In the genomic region with DNA sequence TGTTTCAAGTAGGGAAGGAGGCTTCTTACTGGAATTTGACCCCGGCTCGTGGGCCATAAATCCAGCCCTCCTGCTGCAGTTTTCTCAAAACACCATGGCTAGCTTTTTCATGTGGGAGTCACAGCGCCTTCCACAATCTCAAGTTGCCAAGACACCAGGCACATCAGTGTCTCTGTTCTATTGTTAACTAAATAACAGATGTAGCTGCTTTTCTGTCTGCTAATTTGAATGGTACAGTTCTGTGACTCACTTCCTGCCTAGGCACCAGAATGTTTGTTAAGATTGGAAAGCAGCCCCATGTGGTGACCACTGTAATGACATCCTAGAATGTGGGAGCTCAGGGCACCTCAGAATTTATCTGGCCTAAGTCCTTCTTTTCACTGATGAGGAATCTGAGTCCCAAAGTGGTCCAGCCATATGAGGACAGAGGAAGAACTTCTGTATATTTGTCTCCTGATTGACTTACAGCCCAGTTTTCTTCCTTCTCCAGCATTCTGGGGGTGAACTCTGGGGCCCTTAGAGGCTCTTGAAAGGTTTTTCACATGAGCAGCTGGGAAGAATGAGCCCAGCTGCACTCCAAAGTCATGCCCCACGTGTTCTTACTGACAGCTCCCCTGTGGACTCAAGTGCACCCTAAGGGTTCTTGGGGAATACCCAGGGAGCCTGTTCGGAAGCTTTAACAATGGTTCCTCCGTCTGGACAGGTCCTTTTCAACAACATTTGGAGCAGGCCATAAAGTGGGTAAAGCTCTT, we compare ENCODE assay signal across 8 cellular contexts. TPM values are rescaled to one million over a fixed set of nuclear protein-coding genes. Genes with fewer than 3 reads are reported as not detected.
DNase-seq lines count a peak whose midpoint lies in the region; ATAC-seq and TF ChIP-seq lines count a peak whose summit lies in the region.

No MANE protein-coding gene starts in this region.

- TF ChIP-seq POLR2A in tibial nerve (IDR thresholded peaks at IDR 0.05) = no peak

- ATAC-seq in HG02571 (IDR thresholded peaks at IDR 0.05; ENCODE audit: unreplicated experiment) = peak; percentile 79

- H3K36me3 ChIP-seq in iPS-20b (ENCODE audit: insufficient read depth, low read depth, low read length) = peaks cover 100% of the 10 kb centered on the region
- H3K36me3 ChIP-seq in tibial nerve = peaks cover 0 to 42% (median 0%) of the 10 kb centered on the region in 3 donors

- no peaks in the 10 kb centered on the region for H3K27me3 Mint-ChIP-seq in activated naive CD8-positive, alpha-beta T cell

- TF ChIP-seq EP300 in tibial nerve (IDR thresholded peaks at IDR 0.05) = no peak

- H3K27me3 ChIP-seq in iPS-20b (ENCODE audit: insufficient read depth, low read length) (no peaks in the 10 kb centered on the region), tibial nerve (no peaks in the 10 kb centered on the region)

- H3K9me3 Mint-ChIP-seq in activated naive CD8-positive, alpha-beta T cell (ENCODE audit: low read depth) = no peaks in the 10 kb centered on the region

- H3K4me3 Mint-ChIP-seq in activated naive CD8-positive, alpha-beta T cell = no peak overlapping the region

- peak overlapping the region; percentile 45; the same call in 1 of the 2 replicates for H3K9ac ChIP-seq in iPS-20b (ENCODE audit: low read depth, low read length)

- H3K4me1 ChIP-seq in iPS-20b (ENCODE audit: insufficient read depth, low read length) = peaks cover 17% of the 10 kb centered on the region
- peaks cover 0 to 12% (median 2%) of the 10 kb centered on the region in 4 donors for H3K4me1 ChIP-seq in tibial nerve

- H3K9me3 ChIP-seq in iPS-20b (ENCODE audit: insufficient read depth, low read depth, low read length) (no peaks in the 10 kb centered on the region), tibial nerve (no peaks in the 10 kb centered on the region)

- peak; percentile 72 for DNase-seq in activated effector memory CD4-positive, alpha-beta T cell treated with anti-CD3 and anti-CD28 coated beads, Interleukin-2, amount 50 U/mL, for 16 hours
- DNase-seq in activated effector memory CD4-positive, alpha-beta T cell treated with Interleukin-2 at 50 U/mL for 16 hours = no peak
- DNase-seq in NCI-H187 (lab: John Stamatoyannopoulos, UW) (peak; percentile 72 to 85), tibial nerve (ENCODE audit: low spot score in 2 of 2) (no peak)

- TF ChIP-seq CTCF in tibial nerve (IDR thresholded peaks at IDR 0.05) = no peak

- peak overlapping the region; percentile 72 for H3K27ac ChIP-seq in iPS-20b (ENCODE audit: low read length)
- H3K27ac ChIP-seq in temporal lobe (ENCODE audit: low read depth, low read length) = peak overlapping the region; percentile 25
- H3K27ac ChIP-seq in tibial nerve = no peak overlapping the region

- H3K4me3 ChIP-seq in iPS-20b (ENCODE audit: low read length) (no peak overlapping the region), tibial nerve (no peak overlapping the region)

- peaks cover 44% of the 10 kb centered on the region for H3K36me3 Mint-ChIP-seq in activated naive CD8-positive, alpha-beta T cell

- peaks cover 19% of the 10 kb centered on the region for H3K4me1 Mint-ChIP-seq in activated naive CD8-positive, alpha-beta T cell (ENCODE audit: low read depth)

- peak overlapping the region; percentile 46 for H3K27ac Mint-ChIP-seq in activated naive CD8-positive, alpha-beta T cell

- WGBS in tibial nerve, 2 donors = 81 to 89% methylated on average over 6 of the region's 6 CpGs

RNA-seq across cellular contexts. Expression of gene TRIM45, which starts 27.5 kb away (rescaled TPM):
- total RNA-seq in temporal lobe (3.9 TPM), tibial nerve (1 to 10 TPM; 3.3 to 6.9 (median 4.8) TPM)

RNA-seq across cellular contexts. Expression of gene TTF2, which starts 33.9 kb away (rescaled TPM):
- total RNA-seq in temporal lobe (2.2 TPM), tibial nerve (10 to 100 TPM; 12.9 to 37.5 (median 19.3) TPM)

Comparison
In these comparisons a context has a peak if more than half of its experiments do, and no peak if none do; other contexts are left out.
1. DNase-seq: peak in activated effector memory CD4-positive, alpha-beta T cell treated with anti-CD3 and anti-CD28 coated beads, Interleukin-2, amount 50 U/mL, for 16 hours (single experiment) and NCI-H187 (2 of 2); none in activated effector memory CD4-positive, alpha-beta T cell treated with Interleukin-2 at 50 U/mL for 16 hours (single experiment) and tibial nerve (0 of 2).
2. H3K27ac ChIP-seq: peak in iPS-20b (single experiment) and temporal lobe (single experiment); none in tibial nerve (0 of 4).